8 cellular contexts compared by ENCODE assay signal in the genomic region with DNA sequence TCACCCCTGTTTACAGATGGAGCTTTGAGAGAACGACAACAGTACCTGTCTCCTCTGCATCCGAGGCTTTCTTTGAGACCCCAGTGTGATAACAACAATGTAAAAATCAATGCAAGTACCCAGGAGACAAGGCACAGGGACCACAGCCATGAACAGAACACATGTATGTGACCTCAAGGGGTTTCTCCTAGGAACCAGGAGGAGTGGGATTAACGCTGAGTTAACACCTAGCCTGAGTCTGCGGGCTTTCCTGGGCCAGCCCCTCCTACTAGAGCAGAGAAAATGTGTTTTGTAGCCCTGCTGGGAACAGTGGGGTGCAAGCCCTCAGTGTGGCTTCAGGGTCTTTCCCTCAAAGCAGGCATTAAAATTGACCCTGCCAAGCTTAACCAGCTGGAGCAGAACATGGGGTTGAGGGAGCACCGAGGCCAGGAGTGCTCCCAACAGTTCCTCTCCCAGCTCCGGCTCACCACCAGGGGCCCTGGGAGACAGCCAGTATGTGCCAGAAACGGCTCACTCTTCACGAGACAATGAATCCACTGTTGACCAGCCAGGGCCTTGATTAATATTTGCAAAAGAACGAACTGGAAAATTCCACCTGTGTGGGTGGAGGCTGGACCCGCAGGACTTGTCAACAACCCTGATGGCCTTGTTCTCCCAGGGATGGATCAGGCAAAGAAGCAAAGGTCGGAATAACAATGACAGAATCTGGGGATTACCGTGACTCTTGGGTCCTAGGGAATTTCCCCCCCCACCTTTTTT. TPM values are rescaled to one million over a fixed set of nuclear protein-coding genes. Genes with fewer than 3 reads are reported as not detected.
DNase-seq lines count a peak whose midpoint lies in the region; TF ChIP-seq lines count a peak whose summit lies in the region.
"Had no signal": no experiment of that assay in that cellular context is flagged by ENCODE, and none has a peak within 500 bp of the region (broad histone marks: within the 10 kb centered on the region; RNA-seq: fewer than 3 reads in every experiment).

No MANE protein-coding gene starts in this region.

- no peak overlapping the region for H2AFZ ChIP-seq in OCI-LY7 (ENCODE audit: low read length)

- H3K9me3 ChIP-seq in HEK293 (ENCODE audit: control insufficient read depth, insufficient read depth, low read depth, low read length) (no peaks in the 10 kb centered on the region), OCI-LY7 (ENCODE audit: low read length) (no peaks in the 10 kb centered on the region)
- H3K9me3 ChIP-seq: ovary had no signal

- DNase-seq in hippocampal formation (lab: John Stamatoyannopoulos, UW) (peak; percentile 85 to 89), substantia nigra (lab: John Stamatoyannopoulos, UW) (peak; percentile 23 to 93 (median 80)), HFFc6 (no peak), OCI-LY7 (ENCODE audit: low spot score) (no peak)
- DNase-seq in effector CD8-positive, alpha-beta T cell (lab: John Stamatoyannopoulos, UW), result no peak

- POLR2A ChIA-PET in HEK293 (lab: Yijun Ruan, JAX) (no interaction called here), OCI-LY7 (lab: Charles Lee) (interaction anchor here (0.6 kb wide), 1 partner anchor 142 kb away, joined by 3 read pairs; no protein-coding TSS in a partner anchor)

- CTCF ChIA-PET in HEK293 (lab: Yijun Ruan, JAX) (no interaction called here), OCI-LY7 (lab: Charles Lee; ENCODE audit: unreplicated experiment) (no interaction called here)

- no peak overlapping the region for H3K4me3 ChIP-seq in HEK293 (ENCODE audit: low read depth, low read length)
- no peak overlapping the region for H3K4me3 ChIP-seq in OCI-LY7 (ENCODE audit: low read depth, low read length, poor library complexity, severe bottlenecking)
- H3K4me3 ChIP-seq: ovary had no signal

- no TSS peak for BruUV-seq in OCI-LY7 (replicated peaks; lab: Mats Ljungman, UMichigan)

- no peak overlapping the region for H3K4me3 Mint-ChIP-seq in HFFc6

- no peaks in the 10 kb centered on the region for H3K9me2 ChIP-seq in OCI-LY7 (ENCODE audit: insufficient read depth, low read length)

- H3K36me3 Mint-ChIP-seq in HFFc6 (ENCODE audit: low read depth), result no peaks in the 10 kb centered on the region

- intact Hi-C loops in OCI-LY7 (cut with micrococcal nuclease; ENCODE audit: unreplicated experiment), result loop anchor here (5.0 kb wide), 1 partner anchor 95 kb away; no protein-coding TSS in a partner anchor

- H3K27ac ChIP-seq in HEK293 (ENCODE audit: extremely low read depth, low read depth, low read length) (no peak overlapping the region), angular gyrus (ENCODE audit: low read depth, low read length) (peak overlapping the region; percentile 94), substantia nigra (ENCODE audit: low read depth, low read length, poor library complexity, severe bottlenecking) (peak overlapping the region; percentile 96), OCI-LY7 (ENCODE audit: low read depth, low read length, poor library complexity, severe bottlenecking) (no peak overlapping the region)
- H3K27ac ChIP-seq: ovary had no signal

- H3K4me1 ChIP-seq in HEK293 (ENCODE audit: control insufficient read depth, insufficient read depth, low read length) (no peaks in the 10 kb centered on the region), OCI-LY7 (ENCODE audit: insufficient read depth, low read length, poor library complexity, severe bottlenecking) (peaks cover 15% of the 10 kb centered on the region)

- TF ChIP-seq CTCF in HEK293 (tag by site-specific recombination; IDR thresholded peaks at IDR 0.05), result no peak
- no peak for TF ChIP-seq CTCF in HFFc6 (IDR thresholded peaks at IDR 0.05)
- TF ChIP-seq CTCF in OCI-LY7 (conservative IDR thresholded peaks at IDR 0.05; ENCODE audit: low read length), result no peak

- H3K9me3 Mint-ChIP-seq in HFFc6, result no peaks in the 10 kb centered on the region

- H3K79me2 ChIP-seq in OCI-LY7 (ENCODE audit: insufficient read depth, low read depth, low read length), result no peaks in the 10 kb centered on the region

- no peaks in the 10 kb centered on the region for H3K4me1 Mint-ChIP-seq in HFFc6 (ENCODE audit: low read depth)

- H3K4me2 ChIP-seq in OCI-LY7 (ENCODE audit: low read length), result no peak overlapping the region

- H3K36me3 ChIP-seq in HEK293 (ENCODE audit: control insufficient read depth in 2 of 2, insufficient read depth in 1 of 2, low read length in 2 of 2) (peaks cover 0 to 19% of the 10 kb centered on the region in 2 experiments; a peak in 1 of 3 replicates), OCI-LY7 (ENCODE audit: insufficient read depth, low read length) (no peaks in the 10 kb centered on the region)
- H3K36me3 ChIP-seq: ovary had no signal

- H4K20me1 ChIP-seq in OCI-LY7 (ENCODE audit: insufficient read depth, low read length), result no peaks in the 10 kb centered on the region

- H3K27ac Mint-ChIP-seq in HFFc6, result no peak overlapping the region

- H3K27me3 Mint-ChIP-seq in HFFc6 (ENCODE audit: insufficient read depth), result peaks cover 39% of the 10 kb centered on the region

TF ChIP-seq in HEK293, 187 proteins besides CTCF, POLR2A, EP300 and RAD21:
- no peak for TF ChIP-seq ZSCAN30 (tag by site-specific recombination; IDR thresholded peaks at IDR 0.05)
- TF ChIP-seq ZNF785 (tag by site-specific recombination; IDR thresholded peaks at IDR 0.05), result no peak
- TF ChIP-seq ZIC2 (tag by site-specific recombination; IDR thresholded peaks at IDR 0.05), result peak; percentile 62
- TF ChIP-seq ZBTB20 (tag by site-specific recombination; IDR thresholded peaks at IDR 0.05), result peak; percentile 41; the same call in 1 of the 2 replicates
- TF ChIP-seq PRDM10 (tag by site-specific recombination; IDR thresholded peaks at IDR 0.05), result peak; percentile 75
- no peak for TF ChIP-seq ZNF23 (tag by site-specific recombination; IDR thresholded peaks at IDR 0.05; ENCODE audit: borderline replicate concordance)

RNA-seq across cellular contexts. Expression of gene CHDH, which starts 3.6 kb away (rescaled TPM):
- total RNA-seq in HFFc6 (2021; fragmentation: NEBNext Ultra II Directional; extraction: Animal tissue kit (Norgen Biotek cat#: 25700)), result not detected
- total RNA-seq in OCI-LY7 (2014; rRNA removed; shearing (Covaris generic)), result 0.03 and 0.10 TPM in 2 replicates
- total RNA-seq in OCI-LY7 (2022), result 1.4 and 2.3 TPM in 2 replicates

RNA-seq across cellular contexts. Expression of gene IL17RB, which starts 3.8 kb away (rescaled TPM):
- total RNA-seq in HFFc6 (2021; fragmentation: NEBNext Ultra II Directional; extraction: Animal tissue kit (Norgen Biotek cat#: 25700)), result not detected
- total RNA-seq in OCI-LY7 (2014; rRNA removed; shearing (Covaris generic)), result not detected in 2 replicates
- total RNA-seq in OCI-LY7 (2022), result 0.33 and 0.57 TPM in 2 replicates

RNA-seq across cellular contexts. Expression of gene ACTR8, which starts 39.3 kb away (rescaled TPM):
- total RNA-seq in HFFc6 (2021; fragmentation: NEBNext Ultra II Directional; extraction: Animal tissue kit (Norgen Biotek cat#: 25700)), result 10 to 100 TPM; 43.3 to 47.6 (median 45.6) TPM
- 30.5 and 39.6 TPM in 2 replicates for total RNA-seq in OCI-LY7 (2014; rRNA removed; shearing (Covaris generic))
- total RNA-seq in OCI-LY7 (2022), result 47.3 and 48.7 TPM in 2 replicates

RNA-seq across cellular contexts. Expression of gene SELENOK, which starts 49.0 kb away (rescaled TPM):
- 10 to 100 TPM; 28.6 to 42.2 (median 34.4) TPM for total RNA-seq in HFFc6 (2021; fragmentation: NEBNext Ultra II Directional; extraction: Animal tissue kit (Norgen Biotek cat#: 25700))
- total RNA-seq in OCI-LY7 (2014; rRNA removed; shearing (Covaris generic)), result 48.7 and 63.8 TPM in 2 replicates
- 33.8 and 36.7 TPM in 2 replicates for total RNA-seq in OCI-LY7 (2022)

Comparison
In these comparisons a context has a peak if more than half of its experiments do, and no peak if none do; other contexts are left out.
1. H3K27ac ChIP-seq: peak in angular gyrus (single experiment) and substantia nigra (single experiment); none in HEK293 (single experiment) and OCI-LY7 (single experiment).
2. DNase-seq: peak in hippocampal formation (2 of 2) and substantia nigra (49 of 49); none in HFFc6 (single experiment), effector CD8-positive, alpha-beta T cell (single experiment) and OCI-LY7 (single experiment).